ENCODE assay signal across 25 cellular contexts in genomic region chr14:44586910-44587309, GRCh38.
A peak's percentile ranks its signal among the peaks of the same experiment; 100 is the strongest.
DNase-seq lines count a peak whose midpoint lies in the region; ATAC-seq, FAIRE-seq and TF ChIP-seq lines count a peak whose summit lies in the region.
"Had no signal": no experiment of that assay in that cellular context is flagged by ENCODE, and none has a peak within 500 bp of the region (broad histone marks: within the 10 kb centered on the region; RNA-seq: fewer than 3 reads in every experiment).

No MANE protein-coding gene starts in this region.

- peak; percentile 91 for DNase-seq in NCI-H1092 treated with DMSO at 0.1 percent for 48 hours (lab: John Stamatoyannopoulos, UW)
- peak; percentile 84 to 87 for DNase-seq in NCI-H1930 (lab: John Stamatoyannopoulos, UW)
- peak; percentile 74 for DNase-seq in NCI-H2196 treated with DMSO at 0.1 percent for 48 hours (lab: John Stamatoyannopoulos, UW; ENCODE audit: unreplicated experiment)
- DNase-seq in left lung, result no peak
- DNase-seq in stimulated activated CD4-positive, alpha-beta T cell treated with anti-CD3 and anti-CD28 coated beads, Interleukin-2, amount 100 ng/mL, for 24 hours, result no peak
- DNase-seq in tibial nerve (ENCODE audit: low spot score in 2 of 2), result no peak
- DNase-seq: activated CD4-positive, alpha-beta T cell treated with anti-CD3 and anti-CD28 coated beads, Interleukin-2, amount 50 U/mL, for 48 hours; activated gamma-delta T cell treated with Interleukin-2 at 50 U/mL for 16 hours; activated naive CD8-positive, alpha-beta T cell treated with anti-CD3 and anti-CD28 coated beads, Interleukin-2, amount 10 ng/mL, durations not matched to agents 7 days and 5 days; activated T-cell treated with anti-CD3 and anti-CD28 coated beads, Interleukin-2, amount 50 U/mL, for 48 hours; Calu3; caudate nucleus; effector memory CD8-positive, alpha-beta T cell; immature natural killer cell; NCI-H1048; nephron progenitor cell; Right ventricle myocardium superior; stimulated activated CD4-positive, alpha-beta T cell treated with anti-CD3 and anti-CD28 coated beads, Interleukin-4, amount 100 ng/mL, for 4 hours; T-helper 2 cell; transverse colon had no signal

- H3K9me3 ChIP-seq in left lung (peaks cover 0 to 16% of the 10 kb centered on the region in 2 donors), tibial nerve (peaks cover 0 to 13% (median 5%) of the 10 kb centered on the region in 4 donors)
- H3K9me3 ChIP-seq: transverse colon had no signal

- TF ChIP-seq EP300 in tibial nerve (IDR thresholded peaks at IDR 0.05), result no peak

- intact Hi-C loops in left lung (cut with DNase I), result no loop called here

- peak; percentile 47 for FAIRE-seq in islet of Langerhans (lab: Jason Lieb, UNC)
- FAIRE-seq: GM12878 had no signal

- no peak for TF ChIP-seq CTCF in left lung (IDR thresholded peaks at IDR 0.05)
- TF ChIP-seq CTCF in tibial nerve (IDR thresholded peaks at IDR 0.05), result no peak

- H3K36me3 ChIP-seq in left lung, result no peaks in the 10 kb centered on the region
- H3K36me3 ChIP-seq in tibial nerve, result no peaks in the 10 kb centered on the region
- H3K36me3 ChIP-seq: BLaER1 treated with 17β-estradiol and CSF1 and Interleukin-3, amounts not matched to agents 10 nM and 100 nM; transverse colon had no signal

- TF ChIP-seq POLR2A in tibial nerve (IDR thresholded peaks at IDR 0.05), result no peak

- no peaks in the 10 kb centered on the region for H3K4me1 ChIP-seq in left lung
- H3K4me1 ChIP-seq in tibial nerve, result no peaks in the 10 kb centered on the region
- H3K4me1 ChIP-seq: BLaER1 treated with 17β-estradiol and CSF1 and Interleukin-3, amounts not matched to agents 10 nM and 100 nM; transverse colon had no signal

- H3K4me3 ChIP-seq in left lung (no peak overlapping the region), tibial nerve (no peak overlapping the region)
- H3K4me3 ChIP-seq: BLaER1 treated with 17β-estradiol and CSF1 and Interleukin-3, amounts not matched to agents 10 nM and 100 nM; GM12878; transverse colon had no signal

- no peaks in the 10 kb centered on the region for H3K27me3 ChIP-seq in left lung
- H3K27me3 ChIP-seq in tibial nerve, result no peaks in the 10 kb centered on the region
- H3K27me3 ChIP-seq: BLaER1 treated with 17β-estradiol and CSF1 and Interleukin-3, amounts not matched to agents 10 nM and 100 nM; transverse colon had no signal

- no peak for ATAC-seq in left lung
- ATAC-seq: effector memory CD8-positive, alpha-beta T cell; GM12878; Panc1; SK-N-SH treated with all-trans-retinoic acid at 6 μM for 48 hours had no signal

- H3K27ac ChIP-seq in left lung, result no peak overlapping the region
- H3K27ac ChIP-seq in tibial nerve, result no peak overlapping the region
- H3K27ac ChIP-seq: BLaER1 treated with 17β-estradiol and CSF1 and Interleukin-3, amounts not matched to agents 10 nM and 100 nM; transverse colon had no signal

Comparison
In these comparisons a context has a peak if more than half of its experiments do, and no peak if none do; other contexts are left out.
1. DNase-seq: peak in NCI-H1092 treated with DMSO at 0.1 percent for 48 hours (single experiment), NCI-H1930 (2 of 2) and NCI-H2196 treated with DMSO at 0.1 percent for 48 hours (single experiment); none in left lung (0 of 2), stimulated activated CD4-positive, alpha-beta T cell treated with anti-CD3 and anti-CD28 coated beads, Interleukin-2, amount 100 ng/mL, for 24 hours (0 of 2) and tibial nerve (0 of 2).